In genomic region chr2:238564286-238564920, GRCh38 we compare ENCODE assay signal across 25 cellular contexts.
"Had no signal": no experiment of that assay in that cellular context is flagged by ENCODE, and none has a peak within 500 bp of the region (broad histone marks: within the 10 kb centered on the region; RNA-seq: fewer than 3 reads in every experiment).

No MANE protein-coding gene starts in this region.

- H3K9me3 ChIP-seq: esophagus squamous epithelium, neutrophil, pancreas, right lobe of liver, stomach, thyroid gland, vagina had no signal

- H3K36me3 Mint-ChIP-seq: immature natural killer cell, memory B cell had no signal

- H3K4me3 ChIP-seq: coronary artery, esophagus squamous epithelium, lung, pancreas, right lobe of liver, stomach, thyroid gland, vagina had no signal

- H3K36me3 ChIP-seq: esophagus squamous epithelium, neutrophil, pancreas, right lobe of liver, stomach, thyroid gland, vagina had no signal

- H3K4me1 Mint-ChIP-seq: immature natural killer cell, memory B cell had no signal

- H3K27me3 ChIP-seq: esophagus squamous epithelium, neutrophil, pancreas, right lobe of liver, thyroid gland, vagina had no signal

- H3K9me3 Mint-ChIP-seq: effector memory CD8-positive, alpha-beta T cell; immature natural killer cell; memory B cell; nephron progenitor cell had no signal

- H3K4me1 ChIP-seq: pancreas, right lobe of liver, stomach had no signal

- H3K4me3 Mint-ChIP-seq: effector memory CD8-positive, alpha-beta T cell; immature natural killer cell; memory B cell; nephron progenitor cell had no signal

- H3K27ac ChIP-seq: coronary artery, esophagus squamous epithelium, neutrophil, pancreas, right lobe of liver, stomach, thyroid gland, vagina had no signal

- H3K27ac Mint-ChIP-seq: effector memory CD8-positive, alpha-beta T cell; immature natural killer cell; memory B cell; nephron progenitor cell; progenitor cell of endocrine pancreas had no signal

- DNase-seq: effector memory CD8-positive, alpha-beta T cell; erythroblast; esophagus squamous epithelium; foreskin melanocyte; hypothalamus; immature natural killer cell; islet precursor cell; nephron progenitor cell; pancreas; right lobe of liver; small intestine; stimulated activated CD4-positive, alpha-beta T cell treated with anti-CD3 and anti-CD28 coated beads, Interleukin-12 subunit alpha, Interleukin-12 subunit beta, amount 100 ng/mL, for 4 hours; stimulated activated CD4-positive, alpha-beta T cell treated with anti-CD3 and anti-CD28 coated beads, Interleukin-1b, Interleukin-23, amount 100 ng/mL, for 48 hours; stimulated activated CD4-positive, alpha-beta T cell treated with anti-CD3 and anti-CD28 coated beads, Interleukin-4, amount 100 ng/mL, for 1 hour; stimulated activated CD8-positive, alpha-beta memory T cell treated with anti-CD3 and anti-CD28 coated beads, Interleukin-4, amount 100 ng/mL, for 48 hours; stimulated activated naive CD4-positive, alpha-beta T cell; stomach; thyroid gland; trophoblast cell had no signal
